26 cellular contexts compared by ENCODE assay signal in genomic region chr11:69384548-69385465, GRCh38.
DNase-seq lines count a peak whose midpoint lies in the region; ATAC-seq and TF ChIP-seq lines count a peak whose summit lies in the region.
"Had no signal": no experiment of that assay in that cellular context is flagged by ENCODE, and none has a peak within 500 bp of the region (broad histone marks: within the 10 kb centered on the region; RNA-seq: fewer than 3 reads in every experiment).

No MANE protein-coding gene starts in this region.

- H3K27ac ChIP-seq in A673 (ENCODE audit: low read depth, low read length, poor library complexity, severe bottlenecking) (peak overlapping the region; percentile 15), endodermal cell (ENCODE audit: low read depth, low read length) (no peak overlapping the region)
- H3K27ac ChIP-seq: ascending aorta; BLaER1 treated with 17β-estradiol and CSF1 and Interleukin-3, amounts not matched to agents 10 nM and 100 nM; colonic mucosa; epithelial cell of prostate; parathyroid adenoma; tibial artery had no signal

- H3K36me3 Mint-ChIP-seq in endodermal cell (ENCODE audit: low read depth) = peaks cover 3% of the 10 kb centered on the region
- H3K36me3 Mint-ChIP-seq in stimulated activated effector memory CD8-positive, alpha-beta T cell treated with anti-CD3 and anti-CD28 coated beads, Interleukin-12 subunit alpha, Interleukin-12 subunit beta, amount 100 ng/mL, for 72 hours = no peaks in the 10 kb centered on the region

- peaks cover 4% of the 10 kb centered on the region for H3K4me1 ChIP-seq in A673 (ENCODE audit: insufficient read depth, low read length, poor library complexity, severe bottlenecking)
- peaks cover 3% of the 10 kb centered on the region for H3K4me1 ChIP-seq in endodermal cell (ENCODE audit: control insufficient read depth, insufficient read depth, low read length)
- H3K4me1 ChIP-seq: ascending aorta, colonic mucosa, parathyroid adenoma, tibial artery had no signal

- no peaks in the 10 kb centered on the region for H3K27me3 Mint-ChIP-seq in endodermal cell (ENCODE audit: insufficient read depth)
- H3K27me3 Mint-ChIP-seq: activated naive CD8-positive, alpha-beta T cell treated with anti-CD3 and anti-CD28 coated beads for 36 hours; activated T-helper 17 cell treated with anti-CD3 and anti-CD28 coated beads, Interleukin-2, amount 50 U/mL, for 72 hours; stimulated activated naive CD8-positive, alpha-beta T cell treated with anti-CD3 and anti-CD28 coated beads, Interleukin-15, amount 100 ng/mL, for 72 hours had no signal

- in situ Hi-C loops in G401 (cut with HindIII; ENCODE audit: low sequenced_read_pairs) = loop anchor here (5.0 kb wide), 1 partner anchor 68 kb away; no protein-coding TSS in a partner anchor

- H3K9me3 ChIP-seq in A673 (ENCODE audit: low read depth, low read length, poor library complexity, severe bottlenecking) (peaks cover 20% of the 10 kb centered on the region), endodermal cell (ENCODE audit: control insufficient read depth, low read length) (peaks cover 21% of the 10 kb centered on the region)
- H3K9me3 ChIP-seq: colonic mucosa had no signal

- H3K27me3 ChIP-seq in A673 (replicated peaks; ENCODE audit: insufficient read depth, low read depth, low read length, poor library complexity) (no peaks in the 10 kb centered on the region), endodermal cell (ENCODE audit: control insufficient read depth, insufficient read depth, low read length, poor library complexity, severe bottlenecking) (no peaks in the 10 kb centered on the region)
- H3K27me3 ChIP-seq: ascending aorta; BLaER1 treated with 17β-estradiol and CSF1 and Interleukin-3, amounts not matched to agents 10 nM and 100 nM; colonic mucosa; tibial artery had no signal

- no peaks in the 10 kb centered on the region for H3K36me3 ChIP-seq in A673 (ENCODE audit: insufficient read depth, low read length, poor library complexity, severe bottlenecking)
- no peaks in the 10 kb centered on the region for H3K36me3 ChIP-seq in endodermal cell (ENCODE audit: control insufficient read depth, insufficient read depth, low read length)
- H3K36me3 ChIP-seq: ascending aorta; BLaER1 treated with 17β-estradiol and CSF1 and Interleukin-3, amounts not matched to agents 10 nM and 100 nM; colonic mucosa; tibial artery had no signal

- no peak overlapping the region for H3K9ac ChIP-seq in endodermal cell (ENCODE audit: extremely low read depth, low read length, poor library complexity, severe bottlenecking)
- H3K9ac ChIP-seq: BLaER1 treated with 17β-estradiol and CSF1 and Interleukin-3, amounts not matched to agents 10 nM and 100 nM; parathyroid adenoma had no signal

- intact Hi-C loops in A673 (cut with micrococcal nuclease; ENCODE audit: unreplicated experiment) (no loop called here), posterior vena cava (cut with DNase I) (no loop called here)

- DNase-seq in A673 (ENCODE audit: low spot score) = no peak
- peak; percentile 29 for DNase-seq in GM12865 (ENCODE audit: low read depth)
- peak; percentile 22 for DNase-seq in endodermal cell
- DNase-seq in posterior vena cava (ENCODE audit: low spot score) = peak; percentile 71
- DNase-seq in G401 (ENCODE audit: low spot score) = no peak
- DNase-seq in stimulated activated effector memory CD8-positive, alpha-beta T cell treated with anti-CD3 and anti-CD28 coated beads, Interleukin-12 subunit alpha, Interleukin-12 subunit beta, amount 100 ng/mL, for 72 hours (ENCODE audit: low spot score in 2 of 2) = no peak
- DNase-seq in NCI-H2171 treated with DMSO at 0.1 percent for 48 hours (lab: John Stamatoyannopoulos, UW) = no peak
- DNase-seq: activated CD4-positive, alpha-beta T cell treated with anti-CD3 and anti-CD28 coated beads, Interleukin-2, amount 50 U/mL, for 48 hours; activated CD8-positive, alpha-beta memory T cell treated with anti-CD3 and anti-CD28 coated beads, Interleukin-2, amount 50 U/mL, for 4 hours; activated naive CD8-positive, alpha-beta T cell treated with anti-CD3 and anti-CD28 coated beads for 36 hours; colonic mucosa; COR-L47; effector CD8-positive, alpha-beta T cell; GDM1; hypothalamus; NCI-H510A; stimulated activated CD4-positive, alpha-beta T cell treated with anti-CD3 and anti-CD28 coated beads, Interleukin-2, amount 100 ng/mL, for 24 hours; stimulated activated naive CD8-positive, alpha-beta T cell treated with anti-CD3 and anti-CD28 coated beads, Interleukin-15, amount 100 ng/mL, for 72 hours had no signal

- H3K4me3 Mint-ChIP-seq in endodermal cell = no peak overlapping the region
- H3K4me3 Mint-ChIP-seq in stimulated activated effector memory CD8-positive, alpha-beta T cell treated with anti-CD3 and anti-CD28 coated beads, Interleukin-12 subunit alpha, Interleukin-12 subunit beta, amount 100 ng/mL, for 72 hours = no peak overlapping the region
- H3K4me3 Mint-ChIP-seq: activated naive CD8-positive, alpha-beta T cell treated with anti-CD3 and anti-CD28 coated beads for 36 hours; activated T-helper 17 cell treated with anti-CD3 and anti-CD28 coated beads, Interleukin-2, amount 50 U/mL, for 72 hours; stimulated activated naive CD8-positive, alpha-beta T cell treated with anti-CD3 and anti-CD28 coated beads, Interleukin-15, amount 100 ng/mL, for 72 hours; WTC11 had no signal

- BruUV-seq in A673 (replicated peaks; lab: Mats Ljungman, UMichigan) = no TSS peak

- H3K9me3 Mint-ChIP-seq in endodermal cell = peaks cover 28% of the 10 kb centered on the region
- H3K9me3 Mint-ChIP-seq in stimulated activated effector memory CD8-positive, alpha-beta T cell treated with anti-CD3 and anti-CD28 coated beads, Interleukin-12 subunit alpha, Interleukin-12 subunit beta, amount 100 ng/mL, for 72 hours = peaks cover 17% of the 10 kb centered on the region

- no peaks in the 10 kb centered on the region for H3K4me1 Mint-ChIP-seq in endodermal cell
- H3K4me1 Mint-ChIP-seq in stimulated activated effector memory CD8-positive, alpha-beta T cell treated with anti-CD3 and anti-CD28 coated beads, Interleukin-12 subunit alpha, Interleukin-12 subunit beta, amount 100 ng/mL, for 72 hours = peaks cover 5% of the 10 kb centered on the region
- H3K4me1 Mint-ChIP-seq: activated naive CD8-positive, alpha-beta T cell treated with anti-CD3 and anti-CD28 coated beads for 36 hours; activated T-helper 17 cell treated with anti-CD3 and anti-CD28 coated beads, Interleukin-2, amount 50 U/mL, for 72 hours; stimulated activated naive CD8-positive, alpha-beta T cell treated with anti-CD3 and anti-CD28 coated beads, Interleukin-15, amount 100 ng/mL, for 72 hours had no signal

- H3K4me3 ChIP-seq in A673 (ENCODE audit: low read depth, low read length, poor library complexity, severe bottlenecking) = no peak overlapping the region
- no peak overlapping the region for H3K4me3 ChIP-seq in GM12865 (ENCODE audit: low read depth, low read length)
- H3K4me3 ChIP-seq in endodermal cell (ENCODE audit: low read length) = no peak overlapping the region
- H3K4me3 ChIP-seq: ascending aorta; BLaER1 treated with 17β-estradiol and CSF1 and Interleukin-3, amounts not matched to agents 10 nM and 100 nM; colonic mucosa; tibial artery had no signal

- ATAC-seq in stimulated activated effector memory CD8-positive, alpha-beta T cell treated with anti-CD3 and anti-CD28 coated beads, Interleukin-12 subunit alpha, Interleukin-12 subunit beta, amount 100 ng/mL, for 72 hours = no peak
- ATAC-seq: activated T-helper 17 cell treated with anti-CD3 and anti-CD28 coated beads, Interleukin-2, amount 50 U/mL, for 72 hours; left colon; stimulated activated naive CD8-positive, alpha-beta T cell treated with anti-CD3 and anti-CD28 coated beads, Interleukin-15, amount 100 ng/mL, for 72 hours; WTC11 had no signal

- CTCF ChIA-PET in A673 (lab: Charles Lee) = no interaction called here

- 91 to 92% methylated on average over 21 to 26 of the region's 26 CpGs for WGBS in endodermal cell (ENCODE audit: insufficient coverage in 1 of 2, insufficient read length in 1 of 2), 2 experiments

- H3K27ac Mint-ChIP-seq in endodermal cell = no peak overlapping the region
- H3K27ac Mint-ChIP-seq in stimulated activated effector memory CD8-positive, alpha-beta T cell treated with anti-CD3 and anti-CD28 coated beads, Interleukin-12 subunit alpha, Interleukin-12 subunit beta, amount 100 ng/mL, for 72 hours = no peak overlapping the region
- H3K27ac Mint-ChIP-seq: activated naive CD8-positive, alpha-beta T cell treated with anti-CD3 and anti-CD28 coated beads for 36 hours; activated T-helper 17 cell treated with anti-CD3 and anti-CD28 coated beads, Interleukin-2, amount 50 U/mL, for 72 hours; stimulated activated naive CD8-positive, alpha-beta T cell treated with anti-CD3 and anti-CD28 coated beads, Interleukin-15, amount 100 ng/mL, for 72 hours; WTC11 had no signal

- TF ChIP-seq CTCF in A673 (conservative IDR thresholded peaks at IDR 0.05; ENCODE audit: low read depth, low read length) (no peak), GM12865 (IDR thresholded peaks at IDR 0.05; ENCODE audit: insufficient read depth, low read depth, low read length, missing control alignments) (no peak), endodermal cell (conservative IDR thresholded peaks at IDR 0.05) (no peak)

- POLR2A ChIA-PET in A673 (lab: Charles Lee; ENCODE audit: low non-redundant PET) = no interaction called here

Comparison
In these comparisons a context has a peak if more than half of its experiments do, and no peak if none do; other contexts are left out.
1. DNase-seq: peak in GM12865 (single experiment), endodermal cell (single experiment) and posterior vena cava (single experiment); none in A673 (single experiment), G401 (single experiment), stimulated activated effector memory CD8-positive, alpha-beta T cell treated with anti-CD3 and anti-CD28 coated beads, Interleukin-12 subunit alpha, Interleukin-12 subunit beta, amount 100 ng/mL, for 72 hours (0 of 2) and NCI-H2171 treated with DMSO at 0.1 percent for 48 hours (single experiment).